Comparison of ENCODE assay signal across 2 cellular contexts in the genomic region with DNA sequence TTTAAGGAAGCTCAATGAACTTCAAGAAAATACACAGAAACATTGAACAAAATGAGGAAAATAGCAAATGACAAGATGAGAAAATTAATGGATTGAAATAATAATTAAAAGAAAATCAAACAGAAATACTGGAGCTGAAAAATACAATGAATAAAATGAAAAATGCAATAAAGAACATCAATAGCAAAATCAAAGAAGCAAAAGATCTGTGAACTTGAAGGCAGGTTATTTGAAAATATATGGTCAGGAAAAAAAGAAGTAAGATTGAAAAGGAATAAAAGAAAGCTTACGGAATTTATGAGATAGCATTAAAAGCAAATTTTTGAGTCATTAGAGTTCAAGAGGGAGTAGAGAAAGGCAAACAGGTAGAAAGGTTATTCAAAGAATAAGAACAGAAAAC.
TF ChIP-seq lines count a peak whose summit lies in the region.

No MANE protein-coding gene starts in this region.

TF ChIP-seq in SK-N-SH treated with all-trans-retinoic acid at 6 μM for 48 hours, 23 proteins besides CTCF, POLR2A, EP300 and RAD21:
- TF ChIP-seq, protein P1, sequence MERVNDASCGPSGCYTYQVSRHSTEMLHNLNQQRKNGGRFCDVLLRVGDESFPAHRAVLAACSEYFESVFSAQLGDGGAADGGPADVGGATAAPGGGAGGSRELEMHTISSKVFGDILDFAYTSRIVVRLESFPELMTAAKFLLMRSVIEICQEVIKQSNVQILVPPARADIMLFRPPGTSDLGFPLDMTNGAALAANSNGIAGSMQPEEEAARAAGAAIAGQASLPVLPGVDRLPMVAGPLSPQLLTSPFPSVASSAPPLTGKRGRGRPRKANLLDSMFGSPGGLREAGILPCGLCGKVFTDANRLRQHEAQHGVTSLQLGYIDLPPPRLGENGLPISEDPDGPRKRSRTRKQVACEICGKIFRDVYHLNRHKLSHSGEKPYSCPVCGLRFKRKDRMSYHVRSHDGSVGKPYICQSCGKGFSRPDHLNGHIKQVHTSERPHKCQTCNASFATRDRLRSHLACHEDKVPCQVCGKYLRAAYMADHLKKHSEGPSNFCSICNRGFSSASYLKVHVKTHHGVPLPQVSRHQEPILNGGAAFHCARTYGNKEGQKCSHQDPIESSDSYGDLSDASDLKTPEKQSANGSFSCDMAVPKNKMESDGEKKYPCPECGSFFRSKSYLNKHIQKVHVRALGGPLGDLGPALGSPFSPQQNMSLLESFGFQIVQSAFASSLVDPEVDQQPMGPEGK (CRISPR knock-in tag; IDR thresholded peaks at IDR 0.05; ENCODE audit: borderline replicate concordance): no peak
- TF ChIP-seq ZFP30 (CRISPR knock-in tag; IDR thresholded peaks at IDR 0.05) (peak; percentile 77), ZC3H10 (CRISPR knock-in tag; IDR thresholded peaks at IDR 0.05) (no peak), PPARA (CRISPR knock-in tag; IDR thresholded peaks at IDR 0.05; ENCODE audit: borderline replicate concordance) (no peak), RARB (CRISPR knock-in tag; IDR thresholded peaks at IDR 0.05) (no peak)

TF ChIP-seq in SK-N-SH, 30 proteins besides CTCF, POLR2A, EP300 and RAD21 (continued from another document):
- TF ChIP-seq, protein P2, sequence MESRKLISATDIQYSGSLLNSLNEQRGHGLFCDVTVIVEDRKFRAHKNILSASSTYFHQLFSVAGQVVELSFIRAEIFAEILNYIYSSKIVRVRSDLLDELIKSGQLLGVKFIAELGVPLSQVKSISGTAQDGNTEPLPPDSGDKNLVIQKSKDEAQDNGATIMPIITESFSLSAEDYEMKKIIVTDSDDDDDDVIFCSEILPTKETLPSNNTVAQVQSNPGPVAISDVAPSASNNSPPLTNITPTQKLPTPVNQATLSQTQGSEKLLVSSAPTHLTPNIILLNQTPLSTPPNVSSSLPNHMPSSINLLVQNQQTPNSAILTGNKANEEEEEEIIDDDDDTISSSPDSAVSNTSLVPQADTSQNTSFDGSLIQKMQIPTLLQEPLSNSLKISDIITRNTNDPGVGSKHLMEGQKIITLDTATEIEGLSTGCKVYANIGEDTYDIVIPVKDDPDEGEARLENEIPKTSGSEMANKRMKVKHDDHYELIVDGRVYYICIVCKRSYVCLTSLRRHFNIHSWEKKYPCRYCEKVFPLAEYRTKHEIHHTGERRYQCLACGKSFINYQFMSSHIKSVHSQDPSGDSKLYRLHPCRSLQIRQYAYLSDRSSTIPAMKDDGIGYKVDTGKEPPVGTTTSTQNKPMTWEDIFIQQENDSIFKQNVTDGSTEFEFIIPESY (IDR thresholded peaks at IDR 0.05; ENCODE audit: borderline replicate concordance, low read depth): no peak
- TF ChIP-seq, protein P3, sequence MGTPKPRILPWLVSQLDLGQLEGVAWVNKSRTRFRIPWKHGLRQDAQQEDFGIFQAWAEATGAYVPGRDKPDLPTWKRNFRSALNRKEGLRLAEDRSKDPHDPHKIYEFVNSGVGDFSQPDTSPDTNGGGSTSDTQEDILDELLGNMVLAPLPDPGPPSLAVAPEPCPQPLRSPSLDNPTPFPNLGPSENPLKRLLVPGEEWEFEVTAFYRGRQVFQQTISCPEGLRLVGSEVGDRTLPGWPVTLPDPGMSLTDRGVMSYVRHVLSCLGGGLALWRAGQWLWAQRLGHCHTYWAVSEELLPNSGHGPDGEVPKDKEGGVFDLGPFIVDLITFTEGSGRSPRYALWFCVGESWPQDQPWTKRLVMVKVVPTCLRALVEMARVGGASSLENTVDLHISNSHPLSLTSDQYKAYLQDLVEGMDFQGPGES (IDR thresholded peaks at IDR 0.05; ENCODE audit: low read depth, low read length): no peak
